ENCODE assay signal across 8 cellular contexts in genomic region chr1:225441314-225442119, GRCh38. TPM values are rescaled to one million over a fixed set of nuclear protein-coding genes. Genes with fewer than 3 reads are reported as not detected.
DNase-seq lines count a peak whose midpoint lies in the region; ATAC-seq and TF ChIP-seq lines count a peak whose summit lies in the region.

No MANE protein-coding gene starts in this region.

- H3K4me1 ChIP-seq in SK-N-SH (ENCODE audit: control insufficient read depth in 1 of 2, insufficient read depth in 2 of 2, low read depth in 1 of 2, low read length in 1 of 2): peaks cover 0 to 5% of the 10 kb centered on the region in 2 experiments; a peak in 2 of 4 replicates

- no peak overlapping the region for H3K9ac ChIP-seq in SK-N-SH

- CTCF ChIA-PET in SK-N-SH (lab: Yijun Ruan, JAX): interaction anchor here (0.9 to 1.3 kb wide), 4 partner anchors 23 to 623 kb away, joined by 3 to 5 read pairs (median 4); no protein-coding TSS in a partner anchor

- TF ChIP-seq CTCF in SK-N-SH (IDR thresholded peaks at IDR 0.05) (peak; percentile 33; the same call in 1 of the 2 replicates), progenitor cell of endocrine pancreas (IDR thresholded peaks at IDR 0.05; ENCODE audit: unreplicated experiment) (peak; percentile 50)

- no peaks in the 10 kb centered on the region for H3K79me2 ChIP-seq in SK-N-SH (ENCODE audit: insufficient read depth)

- no peaks in the 10 kb centered on the region for H3F3A ChIP-seq in SK-N-SH (replicated peaks; ENCODE audit: insufficient read depth)

- peaks cover 51% of the 10 kb centered on the region for H3K4me1 Mint-ChIP-seq in activated naive CD8-positive, alpha-beta T cell treated with anti-CD3 and anti-CD28 coated beads for 36 hours
- H3K4me1 Mint-ChIP-seq in progenitor cell of endocrine pancreas (ENCODE audit: low read depth): peaks cover 35% of the 10 kb centered on the region

- H3K9me3 ChIP-seq in SK-N-SH: no peaks in the 10 kb centered on the region

- H3K9me2 ChIP-seq in SK-N-SH: no peaks in the 10 kb centered on the region

- no peak overlapping the region for H3K4me3 ChIP-seq in SK-N-SH (ENCODE audit: low read depth in 2 of 2, low read length in 1 of 2)

- H3K36me3 ChIP-seq in SK-N-SH (replicated peaks in 1 of 2; ENCODE audit: control insufficient read depth in 1 of 2, insufficient read depth in 2 of 2, low read length in 1 of 2): no peaks in the 10 kb centered on the region

- H3K9me3 Mint-ChIP-seq in activated naive CD8-positive, alpha-beta T cell treated with anti-CD3 and anti-CD28 coated beads for 36 hours: no peaks in the 10 kb centered on the region
- H3K9me3 Mint-ChIP-seq in progenitor cell of endocrine pancreas (ENCODE audit: low read depth): no peaks in the 10 kb centered on the region

- no peak overlapping the region for H3K4me2 ChIP-seq in SK-N-SH

- 78% methylated on average over 9 of the region's 9 CpGs for WGBS in SK-N-SH (ENCODE audit: low lambda C conversion rate)

- H3K27me3 Mint-ChIP-seq in activated naive CD8-positive, alpha-beta T cell treated with anti-CD3 and anti-CD28 coated beads for 36 hours: no peaks in the 10 kb centered on the region
- peaks cover 3% of the 10 kb centered on the region for H3K27me3 Mint-ChIP-seq in progenitor cell of endocrine pancreas

- no peak for TF ChIP-seq EP300 in SK-N-SH (IDR thresholded peaks at IDR 0.05; ENCODE audit: borderline replicate concordance in 1 of 2, low read depth in 1 of 2, low read length in 1 of 2)

- POLR2A ChIA-PET in SK-N-SH (lab: Yijun Ruan, JAX): no interaction called here

- peak overlapping the region; percentile 23 for H3K4me3 Mint-ChIP-seq in activated naive CD8-positive, alpha-beta T cell treated with anti-CD3 and anti-CD28 coated beads for 36 hours
- H3K4me3 Mint-ChIP-seq in progenitor cell of endocrine pancreas (ENCODE audit: low read depth): no peak overlapping the region

- H3K36me3 Mint-ChIP-seq in activated naive CD8-positive, alpha-beta T cell treated with anti-CD3 and anti-CD28 coated beads for 36 hours: no peaks in the 10 kb centered on the region
- no peaks in the 10 kb centered on the region for H3K36me3 Mint-ChIP-seq in progenitor cell of endocrine pancreas (ENCODE audit: insufficient read depth)

- H4K20me1 ChIP-seq in SK-N-SH (ENCODE audit: insufficient read depth): no peaks in the 10 kb centered on the region

- H2AFZ ChIP-seq in SK-N-SH (ENCODE audit: low read depth): no peak overlapping the region

- DNase-seq in SK-N-SH (no peak), progenitor cell of endocrine pancreas (ENCODE audit: low spot score, unreplicated experiment) (no peak), GDM1 (lab: John Stamatoyannopoulos, UW) (no peak), NCI-H1417 treated with DMSO at 0.1 percent for 48 hours (lab: John Stamatoyannopoulos, UW) (no peak)
- DNase-seq in activated naive CD8-positive, alpha-beta T cell treated with anti-CD3 and anti-CD28 coated beads for 36 hours: no peak

- H3K27me3 ChIP-seq in SK-N-SH (ENCODE audit: insufficient read depth): no peaks in the 10 kb centered on the region

- ATAC-seq in SK-N-SH treated with all-trans-retinoic acid at 6 μM for 48 hours: no peak
- ATAC-seq in HG03045 (IDR thresholded peaks at IDR 0.05; ENCODE audit: unreplicated experiment): peak; percentile 36
- no peak for ATAC-seq in activated CD4-positive, CD25-positive, alpha-beta regulatory T cell treated with anti-CD3 and anti-CD28 coated beads, Interleukin-2, amount 50 U/mL, for 24 hours

- peak overlapping the region; percentile 66 for H3K27ac Mint-ChIP-seq in activated naive CD8-positive, alpha-beta T cell treated with anti-CD3 and anti-CD28 coated beads for 36 hours
- H3K27ac Mint-ChIP-seq in progenitor cell of endocrine pancreas: no peak overlapping the region

- no peak for TF ChIP-seq RAD21 in SK-N-SH (IDR thresholded peaks at IDR 0.05; ENCODE audit: low read length)

- no peak overlapping the region for H3K27ac ChIP-seq in SK-N-SH (ENCODE audit: low read depth in 2 of 2, low read length in 1 of 2)

TF ChIP-seq in SK-N-SH, 30 proteins besides CTCF, POLR2A, EP300 and RAD21 (continues in another document):
- TF ChIP-seq POLR2AphosphoS5 (IDR thresholded peaks at IDR 0.05; ENCODE audit: low read depth, low read length) (no peak), ELF1 (IDR thresholded peaks at IDR 0.05) (no peak), RFX5 (IDR thresholded peaks at IDR 0.05; ENCODE audit: low read length) (no peak), YY1 (IDR thresholded peaks at IDR 0.05; ENCODE audit: low read depth) (no peak)
- TF ChIP-seq, protein P1, sequence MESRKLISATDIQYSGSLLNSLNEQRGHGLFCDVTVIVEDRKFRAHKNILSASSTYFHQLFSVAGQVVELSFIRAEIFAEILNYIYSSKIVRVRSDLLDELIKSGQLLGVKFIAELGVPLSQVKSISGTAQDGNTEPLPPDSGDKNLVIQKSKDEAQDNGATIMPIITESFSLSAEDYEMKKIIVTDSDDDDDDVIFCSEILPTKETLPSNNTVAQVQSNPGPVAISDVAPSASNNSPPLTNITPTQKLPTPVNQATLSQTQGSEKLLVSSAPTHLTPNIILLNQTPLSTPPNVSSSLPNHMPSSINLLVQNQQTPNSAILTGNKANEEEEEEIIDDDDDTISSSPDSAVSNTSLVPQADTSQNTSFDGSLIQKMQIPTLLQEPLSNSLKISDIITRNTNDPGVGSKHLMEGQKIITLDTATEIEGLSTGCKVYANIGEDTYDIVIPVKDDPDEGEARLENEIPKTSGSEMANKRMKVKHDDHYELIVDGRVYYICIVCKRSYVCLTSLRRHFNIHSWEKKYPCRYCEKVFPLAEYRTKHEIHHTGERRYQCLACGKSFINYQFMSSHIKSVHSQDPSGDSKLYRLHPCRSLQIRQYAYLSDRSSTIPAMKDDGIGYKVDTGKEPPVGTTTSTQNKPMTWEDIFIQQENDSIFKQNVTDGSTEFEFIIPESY (IDR thresholded peaks at IDR 0.05; ENCODE audit: borderline replicate concordance, low read depth): no peak
- TF ChIP-seq, protein P2, sequence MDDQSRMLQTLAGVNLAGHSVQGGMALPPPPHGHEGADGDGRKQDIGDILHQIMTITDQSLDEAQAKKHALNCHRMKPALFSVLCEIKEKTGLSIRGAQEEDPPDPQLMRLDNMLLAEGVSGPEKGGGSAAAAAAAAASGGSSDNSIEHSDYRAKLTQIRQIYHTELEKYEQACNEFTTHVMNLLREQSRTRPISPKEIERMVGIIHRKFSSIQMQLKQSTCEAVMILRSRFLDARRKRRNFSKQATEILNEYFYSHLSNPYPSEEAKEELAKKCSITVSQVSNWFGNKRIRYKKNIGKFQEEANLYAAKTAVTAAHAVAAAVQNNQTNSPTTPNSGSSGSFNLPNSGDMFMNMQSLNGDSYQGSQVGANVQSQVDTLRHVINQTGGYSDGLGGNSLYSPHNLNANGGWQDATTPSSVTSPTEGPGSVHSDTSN (IDR thresholded peaks at IDR 0.05): no peak
- TF ChIP-seq, protein P3, sequence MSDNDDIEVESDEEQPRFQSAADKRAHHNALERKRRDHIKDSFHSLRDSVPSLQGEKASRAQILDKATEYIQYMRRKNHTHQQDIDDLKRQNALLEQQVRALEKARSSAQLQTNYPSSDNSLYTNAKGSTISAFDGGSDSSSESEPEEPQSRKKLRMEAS (IDR thresholded peaks at IDR 0.05; ENCODE audit: low read depth): no peak

TF ChIP-seq in SK-N-SH treated with all-trans-retinoic acid at 6 μM for 48 hours, 23 proteins besides CTCF, POLR2A, EP300 and RAD21 (continues in another document):
- TF ChIP-seq, protein P4, sequence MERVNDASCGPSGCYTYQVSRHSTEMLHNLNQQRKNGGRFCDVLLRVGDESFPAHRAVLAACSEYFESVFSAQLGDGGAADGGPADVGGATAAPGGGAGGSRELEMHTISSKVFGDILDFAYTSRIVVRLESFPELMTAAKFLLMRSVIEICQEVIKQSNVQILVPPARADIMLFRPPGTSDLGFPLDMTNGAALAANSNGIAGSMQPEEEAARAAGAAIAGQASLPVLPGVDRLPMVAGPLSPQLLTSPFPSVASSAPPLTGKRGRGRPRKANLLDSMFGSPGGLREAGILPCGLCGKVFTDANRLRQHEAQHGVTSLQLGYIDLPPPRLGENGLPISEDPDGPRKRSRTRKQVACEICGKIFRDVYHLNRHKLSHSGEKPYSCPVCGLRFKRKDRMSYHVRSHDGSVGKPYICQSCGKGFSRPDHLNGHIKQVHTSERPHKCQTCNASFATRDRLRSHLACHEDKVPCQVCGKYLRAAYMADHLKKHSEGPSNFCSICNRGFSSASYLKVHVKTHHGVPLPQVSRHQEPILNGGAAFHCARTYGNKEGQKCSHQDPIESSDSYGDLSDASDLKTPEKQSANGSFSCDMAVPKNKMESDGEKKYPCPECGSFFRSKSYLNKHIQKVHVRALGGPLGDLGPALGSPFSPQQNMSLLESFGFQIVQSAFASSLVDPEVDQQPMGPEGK (CRISPR knock-in tag; IDR thresholded peaks at IDR 0.05; ENCODE audit: borderline replicate concordance): no peak
- TF ChIP-seq, protein P5, sequence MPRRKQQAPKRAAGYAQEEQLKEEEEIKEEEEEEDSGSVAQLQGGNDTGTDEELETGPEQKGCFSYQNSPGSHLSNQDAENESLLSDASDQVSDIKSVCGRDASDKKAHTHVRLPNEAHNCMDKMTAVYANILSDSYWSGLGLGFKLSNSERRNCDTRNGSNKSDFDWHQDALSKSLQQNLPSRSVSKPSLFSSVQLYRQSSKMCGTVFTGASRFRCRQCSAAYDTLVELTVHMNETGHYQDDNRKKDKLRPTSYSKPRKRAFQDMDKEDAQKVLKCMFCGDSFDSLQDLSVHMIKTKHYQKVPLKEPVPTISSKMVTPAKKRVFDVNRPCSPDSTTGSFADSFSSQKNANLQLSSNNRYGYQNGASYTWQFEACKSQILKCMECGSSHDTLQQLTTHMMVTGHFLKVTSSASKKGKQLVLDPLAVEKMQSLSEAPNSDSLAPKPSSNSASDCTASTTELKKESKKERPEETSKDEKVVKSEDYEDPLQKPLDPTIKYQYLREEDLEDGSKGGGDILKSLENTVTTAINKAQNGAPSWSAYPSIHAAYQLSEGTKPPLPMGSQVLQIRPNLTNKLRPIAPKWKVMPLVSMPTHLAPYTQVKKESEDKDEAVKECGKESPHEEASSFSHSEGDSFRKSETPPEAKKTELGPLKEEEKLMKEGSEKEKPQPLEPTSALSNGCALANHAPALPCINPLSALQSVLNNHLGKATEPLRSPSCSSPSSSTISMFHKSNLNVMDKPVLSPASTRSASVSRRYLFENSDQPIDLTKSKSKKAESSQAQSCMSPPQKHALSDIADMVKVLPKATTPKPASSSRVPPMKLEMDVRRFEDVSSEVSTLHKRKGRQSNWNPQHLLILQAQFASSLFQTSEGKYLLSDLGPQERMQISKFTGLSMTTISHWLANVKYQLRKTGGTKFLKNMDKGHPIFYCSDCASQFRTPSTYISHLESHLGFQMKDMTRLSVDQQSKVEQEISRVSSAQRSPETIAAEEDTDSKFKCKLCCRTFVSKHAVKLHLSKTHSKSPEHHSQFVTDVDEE (CRISPR knock-in tag; IDR thresholded peaks at IDR 0.05): no peak
- no peak for TF ChIP-seq ARNTL (CRISPR knock-in tag; IDR thresholded peaks at IDR 0.05; ENCODE audit: borderline replicate concordance, low read depth)
- TF ChIP-seq OSR1 (CRISPR knock-in tag; IDR thresholded peaks at IDR 0.05): no peak

RNA-seq across cellular contexts. Expression of gene LBR, which starts 13.7 kb away (rescaled TPM):
- 10.6 and 11.7 TPM in 2 replicates for polyA plus RNA-seq in SK-N-SH (2012; rRNA removed)
- polyA plus RNA-seq in SK-N-SH (2012; cell fraction: cytosol; rRNA removed): 10.0 and 10.7 TPM in 2 replicates
- polyA plus RNA-seq in SK-N-SH (2012; cell fraction: nucleus; rRNA removed): 19.0 and 22.4 TPM in 2 replicates
- 100 to 1,000 TPM; 128 to 140 TPM for total RNA-seq in activated naive CD8-positive, alpha-beta T cell treated with anti-CD3 and anti-CD28 coated beads for 36 hours
- total RNA-seq in progenitor cell of endocrine pancreas: 116 and 124 TPM in 2 replicates
